Comparison of ENCODE assay signal across 8 cellular contexts in genomic region chr18:9334351-9335254, GRCh38. TPM values are rescaled to one million over a fixed set of nuclear protein-coding genes. Genes with fewer than 3 reads are reported as not detected.
DNase-seq lines count a peak whose midpoint lies in the region; ATAC-seq, FAIRE-seq and TF ChIP-seq lines count a peak whose summit lies in the region.

Gene TWSG1, plus strand, starts transcription at chr18:9334773. Its CDS starts 2,457 bp downstream, at chr18:9337230.

- H3K9ac ChIP-seq in astrocyte (ENCODE audit: low read length), result peak within 1 kb of the TSS; percentile 83

- H3K4me3 Mint-ChIP-seq in T-helper 2 cell treated with Interferon-gamma antibody and Interleukin-4, amounts not matched to agents 5 μg/mL and 100 μg/mL, for 36 hours, result peak within 1 kb of the TSS; percentile 90
- peak within 1 kb of the TSS; percentile 93 for H3K4me3 Mint-ChIP-seq in astrocyte (ENCODE audit: unreplicated experiment)

- H3K27me3 Mint-ChIP-seq in T-helper 2 cell treated with Interferon-gamma antibody and Interleukin-4, amounts not matched to agents 5 μg/mL and 100 μg/mL, for 36 hours (ENCODE audit: low read depth), result peaks cover 26% of the 10 kb centered on the region
- no peaks in the 10 kb centered on the region for H3K27me3 Mint-ChIP-seq in astrocyte (ENCODE audit: low read depth, unreplicated experiment)

- peak within 1 kb of the TSS; percentile 70 for H3K27ac Mint-ChIP-seq in T-helper 2 cell treated with Interferon-gamma antibody and Interleukin-4, amounts not matched to agents 5 μg/mL and 100 μg/mL, for 36 hours
- peak within 1 kb of the TSS; percentile 93 for H3K27ac Mint-ChIP-seq in astrocyte (ENCODE audit: unreplicated experiment)

- H3K27ac ChIP-seq in astrocyte (ENCODE audit: low read depth, low read length) (peak within 1 kb of the TSS; percentile 78), aorta (ENCODE audit: low read depth in 1 of 2, low read length in 2 of 2) (peak within 1 kb of the TSS; percentile 51 to 66)

- 0 to 1% methylated on average over 51 to 104 of the region's 104 CpGs for WGBS in aorta, 2 donors

- FAIRE-seq in astrocyte (lab: Jason Lieb, UNC), result no peak

- H3K4me1 ChIP-seq in astrocyte (ENCODE audit: insufficient read depth, low read length) (peaks cover 8% of the 10 kb centered on the region), aorta (ENCODE audit: control insufficient read depth in 1 of 2, insufficient read depth in 2 of 2, low read length in 2 of 2) (peaks cover 0 to 4% of the 10 kb centered on the region in 2 donors)

- H3K36me3 ChIP-seq in astrocyte (ENCODE audit: insufficient read depth, low read length) (peaks cover 6% of the 10 kb centered on the region), aorta (ENCODE audit: control insufficient read depth in 1 of 2, insufficient read depth in 2 of 2, low read length in 1 of 2) (peaks cover 0 to 2% of the 10 kb centered on the region in 2 donors)

- H3K36me3 Mint-ChIP-seq in T-helper 2 cell treated with Interferon-gamma antibody and Interleukin-4, amounts not matched to agents 5 μg/mL and 100 μg/mL, for 36 hours (ENCODE audit: low read depth), result peaks cover 4% of the 10 kb centered on the region
- peaks cover 3% of the 10 kb centered on the region for H3K36me3 Mint-ChIP-seq in astrocyte (ENCODE audit: low read depth, unreplicated experiment)

- TF ChIP-seq CTCF in astrocyte (IDR thresholded peaks at IDR 0.05; ENCODE audit: insufficient read depth, low read depth, low read length), result no peak

- H3K9me3 Mint-ChIP-seq in T-helper 2 cell treated with Interferon-gamma antibody and Interleukin-4, amounts not matched to agents 5 μg/mL and 100 μg/mL, for 36 hours, result no peaks in the 10 kb centered on the region
- H3K9me3 Mint-ChIP-seq in astrocyte (ENCODE audit: unreplicated experiment), result peaks cover 3% of the 10 kb centered on the region

- H3K4me3 ChIP-seq in astrocyte (ENCODE audit: insufficient read depth, low read depth, low read length), result peak within 1 kb of the TSS; percentile 76
- peak within 1 kb of the TSS; percentile 83 to 99 for H3K4me3 ChIP-seq in aorta (ENCODE audit: low read length in 2 of 2)

- ATAC-seq in GM18498 (IDR thresholded peaks at IDR 0.05; ENCODE audit: unreplicated experiment) (peak; percentile 86), HG02852 (IDR thresholded peaks at IDR 0.05; ENCODE audit: unreplicated experiment) (peak; percentile 81), aorta (ENCODE audit: low FRiP score) (peak; percentile 97)

- DNase-seq in NCI-H146 treated with DMSO at 0.1 percent for 48 hours (lab: John Stamatoyannopoulos, UW; ENCODE audit: unreplicated experiment) (peak; percentile 94), astrocyte (ENCODE audit: low read depth) (peak; percentile 83), hepatic stellate cell (ENCODE audit: low spot score) (peak; percentile 91), renal cortical epithelial cell (ENCODE audit: low read depth) (peak; percentile 66), aorta (peak; percentile 97 to 99)
- peak; percentile 88 for DNase-seq in T-helper 2 cell treated with Interferon-gamma antibody and Interleukin-4, amounts not matched to agents 5 μg/mL and 100 μg/mL, for 36 hours (ENCODE audit: low spot score)

- H3K79me2 ChIP-seq in astrocyte (ENCODE audit: insufficient read depth, low read length), result peaks cover 34% of the 10 kb centered on the region

- intact Hi-C loops in aorta (cut with DNase I), result loop anchor here (1.0 to 10.0 kb wide), 5 partner anchors 28 to 260 kb away; partner anchors contain the start of genes RALBP1 (in 2 of the 2) and ANKRD12 (in 1 of the 2)

- no peaks in the 10 kb centered on the region for H4K20me1 ChIP-seq in astrocyte (ENCODE audit: insufficient read depth, low read length)

- peaks cover 26% of the 10 kb centered on the region for H3K4me1 Mint-ChIP-seq in T-helper 2 cell treated with Interferon-gamma antibody and Interleukin-4, amounts not matched to agents 5 μg/mL and 100 μg/mL, for 36 hours (ENCODE audit: low read depth)
- peaks cover 10% of the 10 kb centered on the region for H3K4me1 Mint-ChIP-seq in astrocyte (ENCODE audit: low read depth, unreplicated experiment)

- H3K27me3 ChIP-seq in astrocyte (ENCODE audit: insufficient read depth, low read length), result no peaks in the 10 kb centered on the region
- no peaks in the 10 kb centered on the region for H3K27me3 ChIP-seq in aorta (ENCODE audit: control insufficient read depth in 1 of 2, insufficient read depth in 2 of 2, low read length in 1 of 2)

- H3K4me2 ChIP-seq in astrocyte (ENCODE audit: low read length), result peak within 1 kb of the TSS; percentile 97

- H3K9me3 ChIP-seq in astrocyte (ENCODE audit: insufficient read depth, low read depth, low read length) (no peaks in the 10 kb centered on the region), aorta (ENCODE audit: control insufficient read depth, low read length) (no peaks in the 10 kb centered on the region)

- peak within 1 kb of the TSS; percentile 99 for H2AFZ ChIP-seq in astrocyte (ENCODE audit: low read depth, low read length)

RNA-seq across cellular contexts. Expression of gene TWSG1, which starts in this region (rescaled TPM):
- total RNA-seq in astrocyte (44.7 and 48.4 TPM in 2 replicates), renal cortical epithelial cell (119 and 134 TPM in 2 replicates), aorta (100 to 1,000 TPM; 100 to 148 TPM)
- 10 to 100 TPM; 51.7 to 80.4 TPM for polyA plus RNA-seq in aorta

Comparison
In these comparisons a context has a peak if more than half of its experiments do, and no peak if none do; other contexts are left out.
1. Peak in every context shown above with its lines: DNase-seq, ATAC-seq, H3K4me3 ChIP-seq and H3K27ac ChIP-seq.